Comparison of ENCODE assay signal across 8 cellular contexts in genomic region chr13:79405501-79405830, GRCh38. TPM values are rescaled to one million over a fixed set of nuclear protein-coding genes. Genes with fewer than 3 reads are reported as not detected.
A peak's percentile ranks its signal among the peaks of the same experiment; 100 is the strongest.
DNase-seq lines count a peak whose midpoint lies in the region; ATAC-seq, FAIRE-seq and TF ChIP-seq lines count a peak whose summit lies in the region.

No MANE protein-coding gene starts in this region.

- TF ChIP-seq CTCF in RWPE2 (IDR thresholded peaks at IDR 0.05; ENCODE audit: poor library complexity, severe bottlenecking): no peak
- TF ChIP-seq CTCF in nephron progenitor cell (IDR thresholded peaks at IDR 0.05): no peak

- H3K36me3 Mint-ChIP-seq in nephron progenitor cell (ENCODE audit: low read depth): peaks cover 15% of the 10 kb centered on the region

- H3K4me1 ChIP-seq in RWPE2 (ENCODE audit: insufficient read depth, poor library complexity, severe bottlenecking): peaks cover 24% of the 10 kb centered on the region

- H3K27me3 Mint-ChIP-seq in nephron progenitor cell (ENCODE audit: low read depth, poor library complexity): no peaks in the 10 kb centered on the region

- H3K4me1 Mint-ChIP-seq in nephron progenitor cell: peaks cover 38% of the 10 kb centered on the region

- H3K9me3 ChIP-seq in RWPE2 (ENCODE audit: severe bottlenecking): no peaks in the 10 kb centered on the region

- ATAC-seq in HG03025 (IDR thresholded peaks at IDR 0.05; ENCODE audit: low FRiP score, unreplicated experiment): peak; percentile 41
- ATAC-seq in RWPE2 (ENCODE audit: low read depth): peak; percentile 46
- ATAC-seq in left ventricle myocardium superior: peak; percentile 1

- peak overlapping the region; percentile 75 for H3K27ac ChIP-seq in RWPE2 (ENCODE audit: poor library complexity, severe bottlenecking)

- no peak overlapping the region for H3K4me3 Mint-ChIP-seq in nephron progenitor cell

- H3K27me3 ChIP-seq in RWPE2 (ENCODE audit: insufficient read depth, poor library complexity, severe bottlenecking): no peaks in the 10 kb centered on the region

- no peak for FAIRE-seq in HTR-8/SVneo (lab: Jason Lieb, UNC)

- no peak overlapping the region for H3K27ac Mint-ChIP-seq in nephron progenitor cell

- H3K4me3 ChIP-seq in RWPE2 (ENCODE audit: severe bottlenecking): peak overlapping the region; percentile 59

- DNase-seq in activated T-cell treated with anti-CD3 and anti-CD28 coated beads for 48 hours (ENCODE audit: low read depth): peak; percentile 13
- DNase-seq in activated T-cell treated with anti-CD3 and anti-CD28 coated beads, Interleukin-2, amount 50 U/mL, for 1 hour: no peak
- no peak for DNase-seq in RWPE2 (ENCODE audit: low spot score)
- DNase-seq in left ventricle myocardium superior: no peak
- DNase-seq in stimulated activated CD8-positive, alpha-beta memory T cell treated with anti-CD3 and anti-CD28 coated beads, Interleukin-12 subunit alpha, Interleukin-12 subunit beta, amount 100 ng/mL, for 4 hours (ENCODE audit: low read depth): peak; percentile 47
- no peak for DNase-seq in nephron progenitor cell
- no peak for DNase-seq in HTR-8/SVneo (ENCODE audit: insufficient read length, low spot score)

- H3K36me3 ChIP-seq in RWPE2 (ENCODE audit: low read depth): peaks cover 19% of the 10 kb centered on the region

- H3K9me3 Mint-ChIP-seq in nephron progenitor cell: no peaks in the 10 kb centered on the region

- intact Hi-C loops in left ventricle myocardium superior (cut with micrococcal nuclease): no loop called here

RNA-seq across cellular contexts. Expression of gene RBM26, which starts 0.6 kb away (rescaled TPM):
- 21.5 TPM for total RNA-seq in left ventricle myocardium superior

Comparison
In these comparisons a context has a peak if more than half of its experiments do, and no peak if none do; other contexts are left out.
1. DNase-seq: peak in activated T-cell treated with anti-CD3 and anti-CD28 coated beads for 48 hours (single experiment) and stimulated activated CD8-positive, alpha-beta memory T cell treated with anti-CD3 and anti-CD28 coated beads, Interleukin-12 subunit alpha, Interleukin-12 subunit beta, amount 100 ng/mL, for 4 hours (single experiment); none in activated T-cell treated with anti-CD3 and anti-CD28 coated beads, Interleukin-2, amount 50 U/mL, for 1 hour (single experiment), RWPE2 (single experiment), left ventricle myocardium superior (single experiment), nephron progenitor cell (single experiment) and HTR-8/SVneo (single experiment).
2. Peak in every context shown above with its lines, with median percentiles within 50 percentile points of each other: ATAC-seq.